1 cellular context compared by ENCODE assay signal in the genomic region with DNA sequence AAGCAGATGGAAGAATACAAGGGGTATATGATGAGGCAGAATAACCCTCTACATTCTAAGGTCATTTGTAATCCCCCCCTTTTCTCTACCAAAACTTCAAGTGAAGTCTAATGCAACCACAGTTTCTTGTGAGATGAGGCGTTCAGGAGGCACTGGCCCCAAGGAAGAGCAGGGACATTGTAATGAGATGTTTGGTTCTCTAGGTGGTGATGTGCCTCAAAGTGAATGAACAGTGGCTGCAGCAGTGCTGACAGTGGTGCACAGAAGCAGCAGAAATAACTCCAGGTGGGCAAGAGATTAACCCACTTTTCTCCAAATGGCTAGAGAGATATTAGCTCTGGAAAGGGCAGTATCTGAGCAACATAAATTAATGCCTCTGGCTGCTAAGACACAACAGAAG.
TF ChIP-seq lines count a peak whose summit lies in the region.

No MANE protein-coding gene starts in this region.

TF ChIP-seq in WTC11, 78 proteins besides CTCF, POLR2A, EP300 and RAD21 (continued from another document):
- TF ChIP-seq, protein P1, sequence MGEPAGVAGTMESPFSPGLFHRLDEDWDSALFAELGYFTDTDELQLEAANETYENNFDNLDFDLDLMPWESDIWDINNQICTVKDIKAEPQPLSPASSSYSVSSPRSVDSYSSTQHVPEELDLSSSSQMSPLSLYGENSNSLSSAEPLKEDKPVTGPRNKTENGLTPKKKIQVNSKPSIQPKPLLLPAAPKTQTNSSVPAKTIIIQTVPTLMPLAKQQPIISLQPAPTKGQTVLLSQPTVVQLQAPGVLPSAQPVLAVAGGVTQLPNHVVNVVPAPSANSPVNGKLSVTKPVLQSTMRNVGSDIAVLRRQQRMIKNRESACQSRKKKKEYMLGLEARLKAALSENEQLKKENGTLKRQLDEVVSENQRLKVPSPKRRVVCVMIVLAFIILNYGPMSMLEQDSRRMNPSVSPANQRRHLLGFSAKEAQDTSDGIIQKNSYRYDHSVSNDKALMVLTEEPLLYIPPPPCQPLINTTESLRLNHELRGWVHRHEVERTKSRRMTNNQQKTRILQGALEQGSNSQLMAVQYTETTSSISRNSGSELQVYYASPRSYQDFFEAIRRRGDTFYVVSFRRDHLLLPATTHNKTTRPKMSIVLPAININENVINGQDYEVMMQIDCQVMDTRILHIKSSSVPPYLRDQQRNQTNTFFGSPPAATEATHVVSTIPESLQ (CRISPR knock-in tag; IDR thresholded peaks at IDR 0.05), result no peak
- no peak for TF ChIP-seq TCF7 (CRISPR knock-in tag; IDR thresholded peaks at IDR 0.05; ENCODE audit: low read depth)
- no peak for TF ChIP-seq ZNF219 (CRISPR knock-in tag; IDR thresholded peaks at IDR 0.05; ENCODE audit: borderline replicate concordance)
- TF ChIP-seq SOX15 (CRISPR knock-in tag; IDR thresholded peaks at IDR 0.05), result no peak
